ENCODE assay signal across 8 cellular contexts in genomic region chr18:48446582-48447225, GRCh38. TPM values are rescaled to one million over a fixed set of nuclear protein-coding genes. Genes with fewer than 3 reads are reported as not detected.
A peak's percentile ranks its signal among the peaks of the same experiment; 100 is the strongest.
DNase-seq lines count a peak whose midpoint lies in the region; ATAC-seq and TF ChIP-seq lines count a peak whose summit lies in the region.

No MANE protein-coding gene starts in this region.

- H3K79me2 ChIP-seq in parathyroid adenoma = no peaks in the 10 kb centered on the region

- H3K4me1 ChIP-seq in parathyroid adenoma (no peaks in the 10 kb centered on the region), transverse colon (peaks cover 0 to 4% (median 3%) of the 10 kb centered on the region in 4 donors)

- H3K27me3 ChIP-seq in parathyroid adenoma (ENCODE audit: control insufficient read depth, insufficient read depth, low read length) = no peaks in the 10 kb centered on the region
- peaks cover 15% of the 10 kb centered on the region for H3K27me3 ChIP-seq in transverse colon

- peak overlapping the region; percentile 81 for H2AFZ ChIP-seq in parathyroid adenoma

- TF ChIP-seq CTCF in parathyroid adenoma (IDR thresholded peaks at IDR 0.05) (peak; percentile 90), transverse colon (IDR thresholded peaks at IDR 0.05) (peak; percentile 69 to 84 (median 81))

- intact Hi-C loops in transverse colon (cut with DNase I; ENCODE audit: low total_unique reads) = loop anchor here (5.0 kb wide), 1 partner anchor 414 kb away; no protein-coding TSS in a partner anchor

- in situ Hi-C loops in SK-MEL-5 (cut with HindIII; ENCODE audit: low pct_unique_long_range_greater_than_20kb, low sequenced_read_pairs) (no loop called here), transverse colon (cut with MboI; ENCODE audit: low pct_ligation_motif_present in 1 of 4, low pct_unique_long_range_greater_than_20kb in 1 of 4, low sequenced_read_pairs in 3 of 4) (loop anchor here (5.0 to 25.0 kb wide), 5 partner anchors 412 to 672 kb away; no protein-coding TSS in a partner anchor)

- no peak for TF ChIP-seq EP300 in transverse colon (IDR thresholded peaks at IDR 0.05; ENCODE audit: low read depth)

- no peak for TF ChIP-seq POLR2A in transverse colon (IDR thresholded peaks at IDR 0.05)

- peak; percentile 65 for ATAC-seq in GM19463 (IDR thresholded peaks at IDR 0.05; ENCODE audit: unreplicated experiment)

- WGBS in transverse colon (ENCODE audit: low coverage in 1 of 2), 2 donors = 34 to 87% methylated on average over 3 to 30 of the region's 30 CpGs

- H3K36me3 ChIP-seq in parathyroid adenoma (ENCODE audit: control insufficient read depth, insufficient read depth, low read length) (no peaks in the 10 kb centered on the region), transverse colon (no peaks in the 10 kb centered on the region)

- DNase-seq in AML-193 (lab: John Stamatoyannopoulos, UW) (peak; percentile 72 to 84), NCI-H1092 treated with DMSO at 0.1 percent for 48 hours (lab: John Stamatoyannopoulos, UW) (peak; percentile 92), SK-MEL-5 (ENCODE audit: low read depth, low spot score) (peak; percentile 79), germinal center (ENCODE audit: low spot score) (peak; percentile 55), transverse colon (peak; percentile 84)
- peak; percentile 13 to 63 (median 38) for DNase-seq in activated naive CD4-positive, alpha-beta T cell (lab: John Stamatoyannopoulos, UW)

- H3K9me3 ChIP-seq in parathyroid adenoma (ENCODE audit: control insufficient read depth, low read length) (no peaks in the 10 kb centered on the region), transverse colon (no peaks in the 10 kb centered on the region)

- no peak overlapping the region for H3K9ac ChIP-seq in parathyroid adenoma

- H3K4me3 ChIP-seq in parathyroid adenoma (ENCODE audit: low read depth, low read length) (no peak overlapping the region), transverse colon (no peak overlapping the region)

- H3K27ac ChIP-seq in parathyroid adenoma = no peak overlapping the region
- no peak overlapping the region for H3K27ac ChIP-seq in transverse colon

- no peak overlapping the region for H3K4me2 ChIP-seq in parathyroid adenoma (ENCODE audit: low read length)

RNA-seq across cellular contexts. Expression of gene ZBTB7C, which starts 37.5 kb away (rescaled TPM):
- total RNA-seq in SK-MEL-5 (2014; rRNA removed; shearing (Covaris generic)) = 0.16 TPM in 1 of 2 replicates, not detected in the other
- polyA plus RNA-seq in SK-MEL-5 (2015; cell fraction: cytosol; rRNA removed) = 0.02 TPM in 1 of 2 replicates, not detected in the other
- not detected in 2 replicates for polyA plus RNA-seq in SK-MEL-5 (2015; cell fraction: nucleus; rRNA removed)
- 10 to 100 TPM; 38.4 to 81.2 (median 47.5) TPM for total RNA-seq in transverse colon

Comparison
In these comparisons a context has a peak if more than half of its experiments do, and no peak if none do; other contexts are left out.
1. DNase-seq: peak in every context shown above with its lines; median percentile 92 in NCI-H1092 treated with DMSO at 0.1 percent for 48 hours; 84 in transverse colon; 79 in SK-MEL-5; 78 in AML-193; 55 in germinal center; 38 in activated naive CD4-positive, alpha-beta T cell.
2. RNA of gene ZBTB7C, which starts 37.5 kb away (total RNA-seq): 38.4 to 81.2 TPM in transverse colon; 0.16 TPM in SK-MEL-5; every median in the first group is over 10 times any median in the second.